11 cellular contexts compared by ENCODE assay signal in genomic region chr19:44869728-44870470, GRCh38. TPM values are rescaled to one million over a fixed set of nuclear protein-coding genes. Genes with fewer than 3 reads are reported as not detected.
DNase-seq lines count a peak whose midpoint lies in the region; ATAC-seq, FAIRE-seq and TF ChIP-seq lines count a peak whose summit lies in the region.
"Had no signal": no experiment of that assay in that cellular context is flagged by ENCODE, and none has a peak within 500 bp of the region (broad histone marks: within the 10 kb centered on the region; RNA-seq: fewer than 3 reads in every experiment).

No MANE protein-coding gene starts in this region.

- H3K4me2 ChIP-seq in BLaER1 treated with 17β-estradiol and CSF1 and Interleukin-3, amounts not matched to agents 10 nM and 100 nM, result peak overlapping the region in 7 of 11 experiments; percentile 8 to 90 (median 78); a peak in 13 of 22 replicates

- peak overlapping the region in 9 of 11 experiments; percentile 17 to 81 (median 58); a peak in 13 of 22 replicates for H3K27ac ChIP-seq in BLaER1 treated with 17β-estradiol and CSF1 and Interleukin-3, amounts not matched to agents 10 nM and 100 nM
- peak overlapping the region; percentile 85 for H3K27ac ChIP-seq in neutrophil

- no peak for FAIRE-seq in RCC 7860 (lab: Jason Lieb, UNC)

- no peak for ATAC-seq in HG03045 (IDR thresholded peaks at IDR 0.05; ENCODE audit: unreplicated experiment)
- ATAC-seq: stimulated activated naive CD8-positive, alpha-beta T cell treated with anti-CD3 and anti-CD28 coated beads, Interleukin-15, Interleukin-2, amounts not matched to agents 100 U/mL and 50 U/mL, for 24 hours had no signal

- H3K27me3 ChIP-seq in BLaER1 treated with 17β-estradiol and CSF1 and Interleukin-3, amounts not matched to agents 10 nM and 100 nM, result no peaks in the 10 kb centered on the region
- H3K27me3 ChIP-seq in neutrophil (no peaks in the 10 kb centered on the region), H7 (ENCODE audit: control insufficient read depth, insufficient read depth, low read length) (no peaks in the 10 kb centered on the region)

- H3K9me3 ChIP-seq in BLaER1 treated with 17β-estradiol and CSF1 and Interleukin-3, amounts not matched to agents 10 nM and 100 nM (replicated peaks in 1 of 11), result peaks cover 0 to 7% (median 0%) of the 10 kb centered on the region in 11 experiments; a peak in 2 of 22 replicates
- H3K9me3 ChIP-seq in neutrophil, result no peaks in the 10 kb centered on the region

- H3K9ac ChIP-seq in BLaER1 treated with 17β-estradiol and CSF1 and Interleukin-3, amounts not matched to agents 10 nM and 100 nM, result peak overlapping the region in 5 of 11 experiments; percentile 26 to 60 (median 43); a peak in 6 of 22 replicates

- H3K4me1 ChIP-seq in BLaER1 treated with 17β-estradiol and CSF1 and Interleukin-3, amounts not matched to agents 10 nM and 100 nM, result peaks cover 14 to 77% (median 51%) of the 10 kb centered on the region in 10 experiments
- H3K4me1 ChIP-seq in neutrophil (ENCODE audit: control insufficient read depth in 1 of 2, insufficient read depth in 1 of 2, low read depth in 1 of 2, low read length in 1 of 2), result peaks cover 14 to 25% of the 10 kb centered on the region in 2 experiments

- peaks cover 65 to 93% (median 80%) of the 10 kb centered on the region in 11 experiments for H3K36me3 ChIP-seq in BLaER1 treated with 17β-estradiol and CSF1 and Interleukin-3, amounts not matched to agents 10 nM and 100 nM
- H3K36me3 ChIP-seq in neutrophil, result peaks cover 41% of the 10 kb centered on the region
- peaks cover 56% of the 10 kb centered on the region for H3K36me3 ChIP-seq in H7 (replicated peaks; ENCODE audit: control insufficient read depth, insufficient read depth, low read length)

- TF ChIP-seq CTCF in fibroblast of mammary gland (conservative IDR thresholded peaks at IDR 0.05; ENCODE audit: control insufficient read depth, insufficient read depth, low read depth, low read length) (no peak), neutrophil (IDR thresholded peaks at IDR 0.05) (no peak)

- H3K4me3 ChIP-seq in BLaER1 treated with 17β-estradiol and CSF1 and Interleukin-3, amounts not matched to agents 10 nM and 100 nM, result 0 out of 20 replicates have a peak overlapping the region, but pooled peaks of 1 of the 10 experiments have one; percentile 22
- H3K4me3 ChIP-seq in fibroblast of mammary gland (ENCODE audit: control insufficient read depth, low read depth, low read length) (no peak overlapping the region), neutrophil (ENCODE audit: low read depth in 1 of 2, low read length in 1 of 2) (peak overlapping the region in 1 of 2 experiments; percentile 20), H7 (ENCODE audit: insufficient read depth, low read depth, low read length) (no peak overlapping the region)

- H4K20me1 ChIP-seq in BLaER1 treated with 17β-estradiol and CSF1 and Interleukin-3, amounts not matched to agents 10 nM and 100 nM, result peaks cover 0 to 46% (median 4%) of the 10 kb centered on the region in 11 experiments; a peak in 11 of 22 replicates

- DNase-seq in RCC 7860 (ENCODE audit: low spot score), result peak; percentile 20
- peak; percentile 92 for DNase-seq in fibroblast of mammary gland (ENCODE audit: low read depth)
- DNase-seq in DMS79 treated with DMSO at 0.1 percent for 48 hours (lab: John Stamatoyannopoulos, UW), result no peak
- DNase-seq in H7, result no peak
- DNase-seq in NCI-H82 (lab: John Stamatoyannopoulos, UW), result no peak
- DNase-seq: immature natural killer cell; NCI-H1417; stimulated activated naive CD8-positive, alpha-beta T cell treated with anti-CD3 and anti-CD28 coated beads, Interleukin-15, Interleukin-2, amounts not matched to agents 100 U/mL and 50 U/mL, for 24 hours had no signal

RNA-seq across cellular contexts. Expression of gene TOMM40, which starts 21.2 kb away (rescaled TPM):
- total RNA-seq in H7 (2014; rRNA removed; shearing (Covaris generic)), result 160 and 204 TPM in 2 replicates

RNA-seq across cellular contexts. Expression of gene NECTIN2, which starts 23.8 kb away (rescaled TPM):
- total RNA-seq in H7 (2014; rRNA removed; shearing (Covaris generic)), result 152 and 207 TPM in 2 replicates

RNA-seq across cellular contexts. Expression of gene APOE, which starts 35.7 kb away (rescaled TPM):
- 826 and 994 TPM in 2 replicates for total RNA-seq in H7 (2014; rRNA removed; shearing (Covaris generic))

RNA-seq across cellular contexts. Expression of gene APOC1, which starts 44.5 kb away (rescaled TPM):
- total RNA-seq in H7 (2014; rRNA removed; shearing (Covaris generic)), result 65.6 and 139 TPM in 2 replicates

Comparison
In these comparisons a context has a peak if more than half of its experiments do, and no peak if none do; other contexts are left out.
1. DNase-seq: peak in RCC 7860 (single experiment) and fibroblast of mammary gland (single experiment); none in DMS79 treated with DMSO at 0.1 percent for 48 hours (single experiment), H7 (single experiment) and NCI-H82 (single experiment).